In the genomic region with DNA sequence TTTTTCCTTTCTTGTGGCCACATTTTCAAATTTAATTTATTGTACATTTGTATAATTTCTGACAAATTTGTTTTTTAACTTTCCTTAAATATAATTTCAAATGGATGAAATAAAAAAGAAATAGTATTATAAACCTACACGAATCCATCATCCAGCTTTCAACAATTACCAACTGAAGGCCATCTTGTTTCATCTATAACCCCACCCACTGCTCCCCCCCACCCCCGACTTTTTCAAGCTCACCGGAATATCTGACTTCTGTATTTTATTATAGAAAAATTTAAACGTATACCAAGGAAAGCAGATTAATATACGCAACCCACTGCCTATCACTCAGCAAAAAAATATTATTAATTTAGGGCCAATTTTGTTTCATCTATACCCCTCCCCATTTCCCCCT, we compare ENCODE assay signal across 9 cellular contexts. TPM values are rescaled to one million over a fixed set of nuclear protein-coding genes. Genes with fewer than 3 reads are reported as not detected.
DNase-seq lines count a peak whose midpoint lies in the region; ATAC-seq and TF ChIP-seq lines count a peak whose summit lies in the region.
"Had no signal": no experiment of that assay in that cellular context is flagged by ENCODE, and none has a peak within 500 bp of the region (broad histone marks: within the 10 kb centered on the region; RNA-seq: fewer than 3 reads in every experiment).

No MANE protein-coding gene starts in this region.

- no peak for ATAC-seq in HG02973 (IDR thresholded peaks at IDR 0.05; ENCODE audit: unreplicated experiment)

- H3K36me3 ChIP-seq in DOHH2 (ENCODE audit: control insufficient read depth, low read length): peaks cover 46% of the 10 kb centered on the region
- peaks cover 48% of the 10 kb centered on the region for H3K36me3 ChIP-seq in MG63
- H3K36me3 ChIP-seq in neural cell (ENCODE audit: insufficient read depth, low read length): no peaks in the 10 kb centered on the region

- no peaks in the 10 kb centered on the region for H3K9me3 Mint-ChIP-seq in chondrocyte (ENCODE audit: low read depth)

- TF ChIP-seq RAD21 in neural cell (conservative IDR thresholded peaks at IDR 0.05): no peak

- H3K27ac ChIP-seq in DOHH2 (ENCODE audit: low read depth, low read length) (no peak overlapping the region), neural cell (ENCODE audit: low read length) (peak overlapping the region; percentile 99), substantia nigra (ENCODE audit: low read depth, low read length, poor library complexity, severe bottlenecking) (no peak overlapping the region)

- H3K27me3 ChIP-seq in DOHH2 (ENCODE audit: control insufficient read depth, low read length) (no peaks in the 10 kb centered on the region), MG63 (no peaks in the 10 kb centered on the region), neural cell (ENCODE audit: insufficient read depth, low read depth, low read length) (no peaks in the 10 kb centered on the region)

- H3K27me3 Mint-ChIP-seq in chondrocyte (ENCODE audit: low read depth): no peaks in the 10 kb centered on the region

- H3K4me3 ChIP-seq in DOHH2 (ENCODE audit: low read length) (peak overlapping the region; percentile 91), MG63 (peak overlapping the region; percentile 90), neural cell (ENCODE audit: low read length) (peak overlapping the region; percentile 73)

- TF ChIP-seq EP300 in neural cell (conservative IDR thresholded peaks at IDR 0.05; ENCODE audit: poor library complexity, severe bottlenecking): no peak

- DNase-seq in MG63 (peak; percentile 3), chondrocyte (ENCODE audit: low spot score) (no peak), SK-N-DZ (ENCODE audit: low spot score) (no peak), substantia nigra (lab: John Stamatoyannopoulos, UW) (no peak), NCI-H526 treated with DMSO at 0.1 percent for 48 hours (lab: John Stamatoyannopoulos, UW) (no peak)

- peaks cover 25% of the 10 kb centered on the region for H3K4me1 Mint-ChIP-seq in chondrocyte (ENCODE audit: low read depth)

- peak overlapping the region; percentile 34 for H3K27ac Mint-ChIP-seq in chondrocyte (ENCODE audit: unreplicated experiment)

- H3K4me1 ChIP-seq in DOHH2 (ENCODE audit: control insufficient read depth, low read length): peaks cover 18% of the 10 kb centered on the region

- H3K4me2 ChIP-seq in DOHH2 (ENCODE audit: low read length) (peak overlapping the region; percentile 58), neural cell (ENCODE audit: low read length) (peak overlapping the region; percentile 94)

- peak overlapping the region; percentile 92 for H3K9ac ChIP-seq in neural cell (ENCODE audit: low read length)

- H3K4me3 Mint-ChIP-seq in chondrocyte (ENCODE audit: unreplicated experiment): no peak overlapping the region

- no peak for TF ChIP-seq CTCF in DOHH2 (IDR thresholded peaks at IDR 0.05; ENCODE audit: low read depth, low read length, poor library complexity, severe bottlenecking)
- TF ChIP-seq CTCF in chondrocyte (IDR thresholded peaks at IDR 0.05): no peak
- no peak for TF ChIP-seq CTCF in neural cell (IDR thresholded peaks at IDR 0.05; ENCODE audit: poor library complexity, severe bottlenecking)

- H3K9me3 ChIP-seq in DOHH2 (ENCODE audit: control insufficient read depth, insufficient read depth, low read length) (no peaks in the 10 kb centered on the region), MG63 (no peaks in the 10 kb centered on the region), neural cell (ENCODE audit: low read length) (no peaks in the 10 kb centered on the region)

- no peak overlapping the region for H2AFZ ChIP-seq in neural cell (ENCODE audit: low read depth, low read length)

- H3F3A ChIP-seq in DOHH2 (ENCODE audit: control insufficient read depth, insufficient read depth) (peaks cover 8% of the 10 kb centered on the region), neural cell (ENCODE audit: insufficient read depth, low read length, poor library complexity, severe bottlenecking) (no peaks in the 10 kb centered on the region)

- H3K79me2 ChIP-seq in DOHH2 (ENCODE audit: control insufficient read depth, low read length) (peaks cover 38% of the 10 kb centered on the region), neural cell (replicated peaks; ENCODE audit: insufficient read depth, low read length) (peaks cover 29% of the 10 kb centered on the region)

- H3K36me3 Mint-ChIP-seq in chondrocyte (ENCODE audit: low read depth): peaks cover 14% of the 10 kb centered on the region

- H3K9me2 ChIP-seq in DOHH2 (replicated peaks; ENCODE audit: control insufficient read depth, low read length) (no peaks in the 10 kb centered on the region), neural cell (ENCODE audit: insufficient read depth, low read length) (no peaks in the 10 kb centered on the region)

- H4K20me1 ChIP-seq in DOHH2 (ENCODE audit: control insufficient read depth, insufficient read depth, low read depth, low read length): 0 out of 2 replicates have a peak, but pooled peaks cover 8% of the 10 kb centered on the region
- H4K20me1 ChIP-seq in neural cell (ENCODE audit: insufficient read depth): no peaks in the 10 kb centered on the region

TF ChIP-seq in neural cell, 6 proteins besides CTCF, POLR2A, EP300 and RAD21:
- no peak for TF ChIP-seq EZH2 (IDR thresholded peaks at IDR 0.05; ENCODE audit: borderline replicate concordance, insufficient read depth, low read length, poor library complexity, severe bottlenecking)
- no peak for TF ChIP-seq POLR2AphosphoS5 (IDR thresholded peaks at IDR 0.05)
- TF ChIP-seq TAF1 (IDR thresholded peaks at IDR 0.05; ENCODE audit: low read depth): no peak
- TF ChIP-seq SMC3 (conservative IDR thresholded peaks at IDR 0.05; ENCODE audit: poor library complexity): no peak
- no peak for TF ChIP-seq MXI1 (conservative IDR thresholded peaks at IDR 0.05; ENCODE audit: poor library complexity, severe bottlenecking)
- TF ChIP-seq, protein P1, sequence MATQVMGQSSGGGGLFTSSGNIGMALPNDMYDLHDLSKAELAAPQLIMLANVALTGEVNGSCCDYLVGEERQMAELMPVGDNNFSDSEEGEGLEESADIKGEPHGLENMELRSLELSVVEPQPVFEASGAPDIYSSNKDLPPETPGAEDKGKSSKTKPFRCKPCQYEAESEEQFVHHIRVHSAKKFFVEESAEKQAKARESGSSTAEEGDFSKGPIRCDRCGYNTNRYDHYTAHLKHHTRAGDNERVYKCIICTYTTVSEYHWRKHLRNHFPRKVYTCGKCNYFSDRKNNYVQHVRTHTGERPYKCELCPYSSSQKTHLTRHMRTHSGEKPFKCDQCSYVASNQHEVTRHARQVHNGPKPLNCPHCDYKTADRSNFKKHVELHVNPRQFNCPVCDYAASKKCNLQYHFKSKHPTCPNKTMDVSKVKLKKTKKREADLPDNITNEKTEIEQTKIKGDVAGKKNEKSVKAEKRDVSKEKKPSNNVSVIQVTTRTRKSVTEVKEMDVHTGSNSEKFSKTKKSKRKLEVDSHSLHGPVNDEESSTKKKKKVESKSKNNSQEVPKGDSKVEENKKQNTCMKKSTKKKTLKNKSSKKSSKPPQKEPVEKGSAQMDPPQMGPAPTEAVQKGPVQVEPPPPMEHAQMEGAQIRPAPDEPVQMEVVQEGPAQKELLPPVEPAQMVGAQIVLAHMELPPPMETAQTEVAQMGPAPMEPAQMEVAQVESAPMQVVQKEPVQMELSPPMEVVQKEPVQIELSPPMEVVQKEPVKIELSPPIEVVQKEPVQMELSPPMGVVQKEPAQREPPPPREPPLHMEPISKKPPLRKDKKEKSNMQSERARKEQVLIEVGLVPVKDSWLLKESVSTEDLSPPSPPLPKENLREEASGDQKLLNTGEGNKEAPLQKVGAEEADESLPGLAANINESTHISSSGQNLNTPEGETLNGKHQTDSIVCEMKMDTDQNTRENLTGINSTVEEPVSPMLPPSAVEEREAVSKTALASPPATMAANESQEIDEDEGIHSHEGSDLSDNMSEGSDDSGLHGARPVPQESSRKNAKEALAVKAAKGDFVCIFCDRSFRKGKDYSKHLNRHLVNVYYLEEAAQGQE (IDR thresholded peaks at IDR 0.05; ENCODE audit: borderline replicate concordance): no peak

RNA-seq across cellular contexts. Expression of gene MORF4L2, which starts 1.1 kb away (rescaled TPM):
- total RNA-seq in MG63 (2014; rRNA removed; shearing (Covaris generic); ENCODE audit: low replicate concordance): 919 and 2,011 TPM in 2 replicates
- total RNA-seq in chondrocyte: 540 to 567 TPM (median 545 TPM) in 3 replicates
- polyA plus RNA-seq in neural cell: 1,340 and 1,433 TPM in 2 replicates
- polyA minus RNA-seq in neural cell: 568 and 684 TPM in 2 replicates
- 893 and 1,065 TPM in 2 replicates for polyA plus RNA-seq in SK-N-DZ (2014; cell fraction: cytosol; rRNA removed)
- 519 and 539 TPM in 2 replicates for polyA plus RNA-seq in SK-N-DZ (2014; cell fraction: nucleus; rRNA removed)

RNA-seq across cellular contexts. Expression of gene TMEM31, which starts 25.3 kb away (rescaled TPM):
- total RNA-seq in MG63 (2014; rRNA removed; shearing (Covaris generic); ENCODE audit: low replicate concordance): not detected in 2 replicates
- not detected in 3 replicates for total RNA-seq in chondrocyte
- polyA plus RNA-seq in neural cell: 1.0 and 1.6 TPM in 2 replicates
- not detected in 2 replicates for polyA minus RNA-seq in neural cell
- 0.51 and 0.74 TPM in 2 replicates for polyA plus RNA-seq in SK-N-DZ (2014; cell fraction: cytosol; rRNA removed)
- 0.37 TPM in 1 of 2 replicates, not detected in the other for polyA plus RNA-seq in SK-N-DZ (2014; cell fraction: nucleus; rRNA removed)
- total RNA-seq: glomerular endothelial cell had no signal

RNA-seq across cellular contexts. Expression of gene TCEAL1, which starts 56.6 kb away (rescaled TPM):
- total RNA-seq in MG63 (2014; rRNA removed; shearing (Covaris generic); ENCODE audit: low replicate concordance): 25.0 and 63.8 TPM in 2 replicates
- total RNA-seq in chondrocyte: 26.7 to 27.7 TPM (median 27.2 TPM) in 3 replicates
- 89.4 and 101 TPM in 2 replicates for polyA plus RNA-seq in neural cell
- polyA minus RNA-seq in neural cell: 33.8 and 35.1 TPM in 2 replicates
- 48.9 and 57.5 TPM in 2 replicates for polyA plus RNA-seq in SK-N-DZ (2014; cell fraction: cytosol; rRNA removed)
- 60.0 and 69.5 TPM in 2 replicates for polyA plus RNA-seq in SK-N-DZ (2014; cell fraction: nucleus; rRNA removed)
